In the genomic region with DNA sequence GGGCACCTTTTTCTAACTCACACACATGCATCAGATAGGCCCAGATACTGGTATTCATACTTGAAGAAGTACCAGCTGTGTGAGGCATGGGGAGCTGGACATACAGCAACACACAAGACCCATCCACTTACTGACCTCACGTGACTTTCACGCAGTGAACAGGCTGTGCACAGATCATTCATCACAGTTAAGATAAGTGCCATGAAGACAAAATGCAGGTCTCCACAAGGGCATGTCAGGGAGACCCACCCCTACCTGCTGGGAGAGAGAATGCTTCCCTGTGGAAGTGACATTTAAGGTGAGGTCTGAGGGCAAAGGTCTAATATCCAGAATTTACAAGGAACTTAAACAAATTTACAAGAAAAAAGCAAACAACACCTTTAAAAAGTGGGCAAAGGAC, we compare ENCODE assay signal across 26 cellular contexts. TPM values are rescaled to one million over a fixed set of nuclear protein-coding genes. Genes with fewer than 3 reads are reported as not detected.
DNase-seq lines count a peak whose midpoint lies in the region; ATAC-seq and TF ChIP-seq lines count a peak whose summit lies in the region.
"Had no signal": no experiment of that assay in that cellular context is flagged by ENCODE, and none has a peak within 500 bp of the region (broad histone marks: within the 10 kb centered on the region; RNA-seq: fewer than 3 reads in every experiment).

No MANE protein-coding gene starts in this region.

- no peak overlapping the region for H3K27ac ChIP-seq in CD4-positive, alpha-beta memory T cell (ENCODE audit: low read depth, low read length)
- H3K27ac ChIP-seq in neural progenitor cell: no peak overlapping the region
- H3K27ac ChIP-seq: A549, GM23248 had no signal

- H3K4me3 Mint-ChIP-seq in activated T-cell treated with anti-CD3 and anti-CD28 coated beads, Interleukin-2, amount 50 U/mL, for 24 hours: no peak overlapping the region
- no peak overlapping the region for H3K4me3 Mint-ChIP-seq in CD4-positive, alpha-beta memory T cell
- no peak overlapping the region for H3K4me3 Mint-ChIP-seq in activated T-helper 17 cell treated with anti-CD3 and anti-CD28 coated beads, Interleukin-2, amount 50 U/mL, for 72 hours
- H3K4me3 Mint-ChIP-seq in neural progenitor cell: no peak overlapping the region

- H3K27me3 ChIP-seq in CD4-positive, alpha-beta memory T cell (ENCODE audit: insufficient read depth, low read length): no peaks in the 10 kb centered on the region
- H3K27me3 ChIP-seq in neural progenitor cell: no peaks in the 10 kb centered on the region
- H3K27me3 ChIP-seq: MG63 had no signal

- H3K4me2 ChIP-seq in neural progenitor cell: no peak overlapping the region
- H3K4me2 ChIP-seq: A549, SK-N-SH had no signal

- H4K20me1 ChIP-seq in neural progenitor cell (ENCODE audit: low read depth): no peaks in the 10 kb centered on the region

- POLR2A ChIA-PET in CD4-positive, alpha-beta memory T cell (lab: Charles Lee; ENCODE audit: partially characterized antibody): no interaction called here

- no peaks in the 10 kb centered on the region for H3K9me3 Mint-ChIP-seq in activated T-cell treated with anti-CD3 and anti-CD28 coated beads, Interleukin-2, amount 50 U/mL, for 24 hours
- no peaks in the 10 kb centered on the region for H3K9me3 Mint-ChIP-seq in CD4-positive, alpha-beta memory T cell
- no peaks in the 10 kb centered on the region for H3K9me3 Mint-ChIP-seq in activated T-helper 17 cell treated with anti-CD3 and anti-CD28 coated beads, Interleukin-2, amount 50 U/mL, for 72 hours
- H3K9me3 Mint-ChIP-seq in neural progenitor cell: peaks cover 6% of the 10 kb centered on the region

- peaks cover 71% of the 10 kb centered on the region for H3K36me3 ChIP-seq in CD4-positive, alpha-beta memory T cell (ENCODE audit: insufficient read depth, low read length)
- H3K36me3 ChIP-seq in neural progenitor cell: no peaks in the 10 kb centered on the region
- H3K36me3 ChIP-seq: MG63 had no signal

- no peak for TF ChIP-seq CTCF in neural progenitor cell (IDR thresholded peaks at IDR 0.05)

- H3K36me3 Mint-ChIP-seq in activated T-cell treated with anti-CD3 and anti-CD28 coated beads, Interleukin-2, amount 50 U/mL, for 24 hours (ENCODE audit: low read depth): peaks cover 100% of the 10 kb centered on the region
- peaks cover 84 to 95% of the 10 kb centered on the region in 2 donors for H3K36me3 Mint-ChIP-seq in CD4-positive, alpha-beta memory T cell
- peaks cover 100% of the 10 kb centered on the region for H3K36me3 Mint-ChIP-seq in activated T-helper 17 cell treated with anti-CD3 and anti-CD28 coated beads, Interleukin-2, amount 50 U/mL, for 72 hours (ENCODE audit: low read depth)
- H3K36me3 Mint-ChIP-seq in neural progenitor cell: no peaks in the 10 kb centered on the region

- H3F3A ChIP-seq in neural progenitor cell (ENCODE audit: low read depth): peaks cover 4% of the 10 kb centered on the region

- no peak for ATAC-seq in activated T-helper 17 cell treated with anti-CD3 and anti-CD28 coated beads, Interleukin-2, amount 50 U/mL, for 72 hours (replicated peaks)
- no peak for ATAC-seq in HG03442 (IDR thresholded peaks at IDR 0.05; ENCODE audit: unreplicated experiment)
- no peak for ATAC-seq in HG02852 (IDR thresholded peaks at IDR 0.05; ENCODE audit: unreplicated experiment)
- ATAC-seq: A549, PC-3 had no signal

- H3K27ac Mint-ChIP-seq in activated T-cell treated with anti-CD3 and anti-CD28 coated beads, Interleukin-2, amount 50 U/mL, for 24 hours: peak overlapping the region; percentile 50
- peak overlapping the region in 4 of 7 donors; percentile 29 to 76 (median 40) for H3K27ac Mint-ChIP-seq in CD4-positive, alpha-beta memory T cell
- peak overlapping the region; percentile 51 for H3K27ac Mint-ChIP-seq in activated T-helper 17 cell treated with anti-CD3 and anti-CD28 coated beads, Interleukin-2, amount 50 U/mL, for 72 hours
- H3K27ac Mint-ChIP-seq in neural progenitor cell: peak overlapping the region; percentile 58

- H3K79me2 ChIP-seq in neural progenitor cell (ENCODE audit: low read depth): no peaks in the 10 kb centered on the region

- no peaks in the 10 kb centered on the region for H3K4me1 ChIP-seq in CD4-positive, alpha-beta memory T cell (ENCODE audit: insufficient read depth, low read length)
- H3K4me1 ChIP-seq in neural progenitor cell: peaks cover 14% of the 10 kb centered on the region
- H3K4me1 ChIP-seq: A549 had no signal

- no peak for TF ChIP-seq POLR2A in erythroblast (IDR thresholded peaks at IDR 0.05; ENCODE audit: low read length)

- no peak for DNase-seq in activated T-cell treated with anti-CD3 and anti-CD28 coated beads, Interleukin-2, amount 50 U/mL, for 24 hours
- DNase-seq in activated T-cell treated with anti-CD3 and anti-CD28 coated beads, Interleukin-2, amount 50 U/mL, for 48 hours: no peak
- no peak for DNase-seq in CD4-positive, alpha-beta memory T cell
- DNase-seq in neural progenitor cell (ENCODE audit: low spot score) (no peak), erythroblast (lab: John Stamatoyannopoulos, UW) (no peak)
- DNase-seq: AML-193; C1 segment of cervical spinal cord; DMS153; GM23248; H7; IMR-90; KG1; MG63; NCI-H1105 treated with DMSO at 0.1 percent for 48 hours; NCI-H146; NCI-H1930; NCI-H446; NCI-H524 treated with DMSO at 0.1 percent for 48 hours; NCI-H82; NK-92 treated with Interleukin-12 subunit alpha and Interleukin-12 subunit beta, amount 100 ng/mL, for 24 hours; PC-3; SK-N-SH had no signal

- no peaks in the 10 kb centered on the region for H3K4me1 Mint-ChIP-seq in activated T-cell treated with anti-CD3 and anti-CD28 coated beads, Interleukin-2, amount 50 U/mL, for 24 hours (ENCODE audit: low read depth)
- H3K4me1 Mint-ChIP-seq in CD4-positive, alpha-beta memory T cell: peaks cover 0 to 6% (median under 1%) of the 10 kb centered on the region in 4 donors
- no peaks in the 10 kb centered on the region for H3K4me1 Mint-ChIP-seq in activated T-helper 17 cell treated with anti-CD3 and anti-CD28 coated beads, Interleukin-2, amount 50 U/mL, for 72 hours
- peaks cover 25% of the 10 kb centered on the region for H3K4me1 Mint-ChIP-seq in neural progenitor cell

- intact Hi-C loops in CD4-positive, alpha-beta memory T cell (cut with micrococcal nuclease): no loop called here

- no peaks in the 10 kb centered on the region for H3K27me3 Mint-ChIP-seq in activated T-cell treated with anti-CD3 and anti-CD28 coated beads, Interleukin-2, amount 50 U/mL, for 24 hours
- H3K27me3 Mint-ChIP-seq in CD4-positive, alpha-beta memory T cell: no peaks in the 10 kb centered on the region
- no peaks in the 10 kb centered on the region for H3K27me3 Mint-ChIP-seq in activated T-helper 17 cell treated with anti-CD3 and anti-CD28 coated beads, Interleukin-2, amount 50 U/mL, for 72 hours
- H3K27me3 Mint-ChIP-seq in neural progenitor cell (ENCODE audit: insufficient read depth, low read depth): peaks cover 4% of the 10 kb centered on the region

- no peaks in the 10 kb centered on the region for H3K9me3 ChIP-seq in CD4-positive, alpha-beta memory T cell (ENCODE audit: control insufficient read depth in 1 of 2, low read length in 2 of 2)
- H3K9me3 ChIP-seq in neural progenitor cell (ENCODE audit: low read depth): no peaks in the 10 kb centered on the region
- H3K9me3 ChIP-seq: A549, MG63, SK-N-SH had no signal

- H3K9ac ChIP-seq in neural progenitor cell: no peak overlapping the region
- H3K9ac ChIP-seq: GM23248, SK-N-SH had no signal

- H2AFZ ChIP-seq in neural progenitor cell (replicated peaks): no peak overlapping the region
- H2AFZ ChIP-seq: GM23248 had no signal

- CTCF ChIA-PET in CD4-positive, alpha-beta memory T cell (lab: Charles Lee; ENCODE audit: partially characterized antibody): no interaction called here

- no peak overlapping the region for H3K4me3 ChIP-seq in CD4-positive, alpha-beta memory T cell (ENCODE audit: low read length in 2 of 2)
- H3K4me3 ChIP-seq in neural progenitor cell: no peak overlapping the region
- H3K4me3 ChIP-seq: A549, GM23248, MG63 had no signal

RNA-seq across cellular contexts. Expression of gene SP110, which starts 38.5 kb away (rescaled TPM):
- 100 to 1,000 TPM; 108 to 123 TPM for total RNA-seq in CD4-positive, alpha-beta memory T cell
- polyA plus RNA-seq in CD4-positive, alpha-beta memory T cell: 10 to 100 TPM; 49.8 to 99.2 TPM
- 10 to 100 TPM; 53.1 to 56.8 TPM for total RNA-seq in activated T-helper 17 cell treated with anti-CD3 and anti-CD28 coated beads, Interleukin-2, amount 50 U/mL, for 72 hours
- total RNA-seq in neural progenitor cell (ENCODE audit: low replicate concordance): 0.65 and 1.3 TPM in 2 replicates

RNA-seq across cellular contexts. Expression of gene SP140, which starts 44.3 kb away (rescaled TPM):
- 10 to 100 TPM; 70.8 to 79.3 TPM for total RNA-seq in CD4-positive, alpha-beta memory T cell
- 10 to 100 TPM; 18.0 to 34.2 TPM for polyA plus RNA-seq in CD4-positive, alpha-beta memory T cell
- 10 to 100 TPM; 60.8 to 91.7 TPM for total RNA-seq in activated T-helper 17 cell treated with anti-CD3 and anti-CD28 coated beads, Interleukin-2, amount 50 U/mL, for 72 hours
- 0.06 TPM in 1 of 2 replicates, not detected in the other for total RNA-seq in neural progenitor cell (ENCODE audit: low replicate concordance)
- total RNA-seq: GM23248, PC-3 had no signal
- polyA plus RNA-seq: GM23248 had no signal

Comparison
In these comparisons a context has a peak if more than half of its experiments do, and no peak if none do; other contexts are left out.
1. RNA of gene SP110, which starts 38.5 kb away (total RNA-seq): 108 to 123 TPM in CD4-positive, alpha-beta memory T cell and 53.1 to 56.8 TPM in activated T-helper 17 cell treated with anti-CD3 and anti-CD28 coated beads, Interleukin-2, amount 50 U/mL, for 72 hours; 0.65 to 1.3 TPM in neural progenitor cell; every median in the first group is over 10 times any median in the second.
2. RNA of gene SP140, which starts 44.3 kb away (total RNA-seq): 60.8 to 91.7 TPM in activated T-helper 17 cell treated with anti-CD3 and anti-CD28 coated beads, Interleukin-2, amount 50 U/mL, for 72 hours and 70.8 to 79.3 TPM in CD4-positive, alpha-beta memory T cell; 0.06 TPM in neural progenitor cell; every median in the first group is over 10 times any median in the second.
3. Peak in every context shown above with its lines, with median percentiles within 50 percentile points of each other: H3K27ac Mint-ChIP-seq.